In the genomic region with DNA sequence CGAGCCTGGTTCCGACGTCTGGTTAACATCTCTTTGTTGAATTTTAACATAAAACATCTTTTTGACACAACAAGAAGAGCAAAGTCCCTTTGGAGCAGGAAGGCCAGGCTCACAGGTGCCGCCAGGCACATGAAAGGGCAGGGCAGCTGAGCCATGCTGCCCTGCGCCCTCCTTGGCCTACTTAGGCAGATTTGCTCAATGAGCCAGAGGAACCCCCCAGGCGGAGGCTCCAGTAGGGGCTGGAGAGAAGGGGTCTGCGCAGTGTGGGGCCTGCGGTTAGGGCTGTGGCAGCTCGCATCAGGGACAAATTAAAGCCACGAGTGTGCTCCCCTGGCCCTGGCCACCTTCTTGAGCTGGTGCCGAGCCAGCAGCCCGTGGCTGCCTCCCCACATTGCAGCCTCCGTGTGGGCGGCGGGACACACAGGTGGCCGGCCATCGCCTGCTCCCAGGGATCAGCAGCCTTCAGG, we compare ENCODE assay signal across 22 cellular contexts. TPM values are rescaled to one million over a fixed set of nuclear protein-coding genes. Genes with fewer than 3 reads are reported as not detected.
DNase-seq lines count a peak whose midpoint lies in the region; ATAC-seq and TF ChIP-seq lines count a peak whose summit lies in the region.
"Had no signal": no experiment of that assay in that cellular context is flagged by ENCODE, and none has a peak within 500 bp of the region (broad histone marks: within the 10 kb centered on the region; RNA-seq: fewer than 3 reads in every experiment).

No MANE protein-coding gene starts in this region.

- intact Hi-C loops in left colon (cut with DNase I, micrococcal nuclease) = no loop called here
- intact Hi-C loops in aorta (cut with DNase I) = no loop called here

- no peak overlapping the region for H3K4me2 ChIP-seq in neural progenitor cell

- TF ChIP-seq CTCF in neural progenitor cell (IDR thresholded peaks at IDR 0.05) = no peak
- TF ChIP-seq CTCF in coronary artery (IDR thresholded peaks at IDR 0.05) = no peak

- 85 to 91% methylated on average over 17 of the region's 17 CpGs for WGBS in aorta, 2 donors

- H3K4me1 Mint-ChIP-seq in neural progenitor cell = peaks cover 17% of the 10 kb centered on the region

- H3K27me3 ChIP-seq in neural progenitor cell (no peaks in the 10 kb centered on the region), aorta (ENCODE audit: control insufficient read depth in 1 of 2, insufficient read depth in 2 of 2, low read length in 1 of 2) (no peaks in the 10 kb centered on the region)

- H3K79me2 ChIP-seq in neural progenitor cell (ENCODE audit: low read depth) = no peaks in the 10 kb centered on the region

- H3K4me3 Mint-ChIP-seq in neural progenitor cell = no peak overlapping the region
- H3K4me3 Mint-ChIP-seq: H9 had no signal

- H3F3A ChIP-seq in neural progenitor cell (ENCODE audit: low read depth) = no peaks in the 10 kb centered on the region

- DNase-seq in cerebellar cortex (ENCODE audit: low spot score) = peak; percentile 34
- no peak for DNase-seq in left colon
- no peak for DNase-seq in neural progenitor cell (ENCODE audit: low spot score)
- DNase-seq in aorta = peak; percentile 37 to 60
- DNase-seq in stimulated activated CD4-positive, alpha-beta T cell treated with anti-CD3 and anti-CD28 coated beads, Interleukin-2, amount 100 ng/mL, for 48 hours = no peak
- DNase-seq in coronary artery (ENCODE audit: low spot score) = no peak
- DNase-seq: ACHN, AML-193, DMS 273 treated with DMSO at 0.1 percent for 48 hours, H9, IMR-90, NCI-H1417, NCI-H187 treated with DMSO at 0.1 percent for 48 hours, NCI-H345, NCI-H524 treated with DMSO at 0.1 percent for 48 hours, PC-3, RPMI8226, SIG-M5 had no signal

- no peaks in the 10 kb centered on the region for H4K20me1 ChIP-seq in neural progenitor cell (ENCODE audit: low read depth)

- H3K4me1 ChIP-seq in neural progenitor cell = no peaks in the 10 kb centered on the region
- H3K4me1 ChIP-seq in aorta (ENCODE audit: control insufficient read depth in 1 of 2, insufficient read depth in 2 of 2, low read length in 2 of 2) = no peaks in the 10 kb centered on the region

- H3K9me3 ChIP-seq in neural progenitor cell (ENCODE audit: low read depth) = no peaks in the 10 kb centered on the region
- H3K9me3 ChIP-seq in aorta (ENCODE audit: control insufficient read depth, low read length) = no peaks in the 10 kb centered on the region

- H3K4me3 ChIP-seq in neural progenitor cell = no peak overlapping the region
- no peak overlapping the region for H3K4me3 ChIP-seq in aorta (ENCODE audit: low read length in 2 of 2)
- no peak overlapping the region for H3K4me3 ChIP-seq in coronary artery

- no peaks in the 10 kb centered on the region for H3K36me3 ChIP-seq in neural progenitor cell
- no peaks in the 10 kb centered on the region for H3K36me3 ChIP-seq in aorta (ENCODE audit: control insufficient read depth in 1 of 2, insufficient read depth in 2 of 2, low read length in 1 of 2)

- H2AFZ ChIP-seq in neural progenitor cell (replicated peaks) = no peak overlapping the region

- H3K36me3 Mint-ChIP-seq in neural progenitor cell = no peaks in the 10 kb centered on the region

- peaks cover 14% of the 10 kb centered on the region for H3K27me3 Mint-ChIP-seq in neural progenitor cell (ENCODE audit: insufficient read depth, low read depth)

- peak; percentile 38 for ATAC-seq in left colon
- no peak for ATAC-seq in aorta (ENCODE audit: low FRiP score)
- ATAC-seq in GM19452 (IDR thresholded peaks at IDR 0.05; ENCODE audit: unreplicated experiment) = no peak
- ATAC-seq: PC-3 had no signal

- no peak overlapping the region for H3K27ac ChIP-seq in neural progenitor cell
- H3K27ac ChIP-seq in aorta (ENCODE audit: low read depth in 1 of 2, low read length in 2 of 2) = no peak overlapping the region
- H3K27ac ChIP-seq in coronary artery = no peak overlapping the region
- H3K27ac ChIP-seq: C4-2B had no signal

- peak overlapping the region; percentile 39 for H3K27ac Mint-ChIP-seq in neural progenitor cell
- H3K27ac Mint-ChIP-seq: H9 had no signal

- no peak overlapping the region for H3K9ac ChIP-seq in neural progenitor cell

- no peaks in the 10 kb centered on the region for H3K9me3 Mint-ChIP-seq in neural progenitor cell

RNA-seq across cellular contexts. Expression of gene SLC22A12, which starts 9.9 kb away (rescaled TPM):
- total RNA-seq in left colon = not detected
- total RNA-seq in neural progenitor cell (ENCODE audit: low replicate concordance) = not detected in 2 replicates
- not detected for total RNA-seq in aorta
- polyA plus RNA-seq in aorta = not detected
- total RNA-seq: H9, HT1080, IMR-90, M059J, PC-3 had no signal
- polyA plus RNA-seq: IMR-90 had no signal

RNA-seq across cellular contexts. Expression of gene SLC22A11, which starts 25.3 kb away (rescaled TPM):
- total RNA-seq in left colon (under 1 TPM; 0.15 to 0.31 TPM), neural progenitor cell (ENCODE audit: low replicate concordance) (not detected in 2 replicates), aorta (under 1 TPM; 0.36 to 0.49 TPM)
- not detected for polyA plus RNA-seq in aorta
- total RNA-seq: H9, HT1080, IMR-90, M059J, PC-3 had no signal
- polyA plus RNA-seq: IMR-90 had no signal

Comparison
In these comparisons a context has a peak if more than half of its experiments do, and no peak if none do; other contexts are left out.
1. DNase-seq: peak in cerebellar cortex (single experiment) and aorta (2 of 2); none in left colon (0 of 2), neural progenitor cell (single experiment), stimulated activated CD4-positive, alpha-beta T cell treated with anti-CD3 and anti-CD28 coated beads, Interleukin-2, amount 100 ng/mL, for 48 hours (0 of 2) and coronary artery (single experiment).